8 cellular contexts compared by ENCODE assay signal in genomic region chr2:16617282-16618266, GRCh38. TPM values are rescaled to one million over a fixed set of nuclear protein-coding genes. Genes with fewer than 3 reads are reported as not detected.
DNase-seq lines count a peak whose midpoint lies in the region; ATAC-seq and TF ChIP-seq lines count a peak whose summit lies in the region.

No MANE protein-coding gene starts in this region.

- H3K4me1 ChIP-seq in adrenal gland (replicated peaks in 1 of 2) (peaks cover 7 to 42% of the 10 kb centered on the region in 2 donors), tibial artery (peaks cover 0 to 17% (median 0%) of the 10 kb centered on the region in 4 donors)

- TF ChIP-seq POLR2A in adrenal gland (IDR thresholded peaks at IDR 0.05) = no peak

- H3K9me3 ChIP-seq in adrenal gland (replicated peaks in 1 of 3) = no peaks in the 10 kb centered on the region
- no peaks in the 10 kb centered on the region for H3K9me3 ChIP-seq in tibial artery

- DNase-seq in NCI-H748 (lab: John Stamatoyannopoulos, UW; ENCODE audit: unreplicated experiment) (peak; percentile 32), NCI-H748 treated with DMSO at 0.1 percent for 48 hours (lab: John Stamatoyannopoulos, UW) (no peak), adrenal gland (peak in 4 of 7 donors; percentile 52 to 68 (median 60)), iPS-NIHi11 (ENCODE audit: low spot score) (peak; percentile 78), tibial artery (peak in 1 of 2 donors; percentile 33), NCI-H1436 (lab: John Stamatoyannopoulos, UW) (no peak)

- ATAC-seq in HG03439 (IDR thresholded peaks at IDR 0.05; ENCODE audit: unreplicated experiment) = no peak
- no peak for ATAC-seq in GM19467 (IDR thresholded peaks at IDR 0.05; ENCODE audit: unreplicated experiment)

- peaks cover 0 to under 1% of the 10 kb centered on the region in 2 donors for H3K36me3 ChIP-seq in adrenal gland (replicated peaks in 1 of 2)
- peaks cover 0 to 13% (median 0%) of the 10 kb centered on the region in 3 donors for H3K36me3 ChIP-seq in tibial artery

- H3K4me3 ChIP-seq in adrenal gland = no peak overlapping the region
- no peak overlapping the region for H3K4me3 ChIP-seq in tibial artery

- 59 to 74% (median 66%) methylated on average over 6 to 8 of the region's 8 CpGs for WGBS in adrenal gland, 4 donors

- TF ChIP-seq CTCF in adrenal gland (IDR thresholded peaks at IDR 0.05) (peak; percentile 12 to 67 (median 60)), tibial artery (IDR thresholded peaks at IDR 0.05) (peak; percentile 10 to 25)

- H3K27me3 ChIP-seq in adrenal gland = no peaks in the 10 kb centered on the region
- H3K27me3 ChIP-seq in tibial artery = peaks cover 0 to 3% of the 10 kb centered on the region in 2 donors

- intact Hi-C loops in adrenal gland (cut with DNase I) (loop anchor here (5.0 kb wide), 2 partner anchors 135 to 140 kb away; no protein-coding TSS in a partner anchor), tibial artery (cut with DNase I; ENCODE audit: low total_unique reads) (no loop called here)

- H3K27ac ChIP-seq in adrenal gland = peak overlapping the region in 1 of 5 donors; percentile 69
- H3K27ac ChIP-seq in tibial artery = no peak overlapping the region

RNA-seq across cellular contexts. Expression of gene CYRIA, which starts 48.1 kb away (rescaled TPM):
- 10 to 100 TPM; 14.7 to 31.0 (median 20.1) TPM for total RNA-seq in adrenal gland
- polyA plus RNA-seq in adrenal gland = 10 to 100 TPM in 1 of 3 donors, 1 to 10 TPM in 2; 2.4 to 12.4 (median 5.7) TPM

Comparison
In these comparisons a context has a peak if more than half of its experiments do, and no peak if none do; other contexts are left out.
1. DNase-seq: peak in NCI-H748 (single experiment), adrenal gland (4 of 7) and iPS-NIHi11 (single experiment); none in NCI-H748 treated with DMSO at 0.1 percent for 48 hours (single experiment) and NCI-H1436 (single experiment).